19 cellular contexts compared by ENCODE assay signal in the genomic region with DNA sequence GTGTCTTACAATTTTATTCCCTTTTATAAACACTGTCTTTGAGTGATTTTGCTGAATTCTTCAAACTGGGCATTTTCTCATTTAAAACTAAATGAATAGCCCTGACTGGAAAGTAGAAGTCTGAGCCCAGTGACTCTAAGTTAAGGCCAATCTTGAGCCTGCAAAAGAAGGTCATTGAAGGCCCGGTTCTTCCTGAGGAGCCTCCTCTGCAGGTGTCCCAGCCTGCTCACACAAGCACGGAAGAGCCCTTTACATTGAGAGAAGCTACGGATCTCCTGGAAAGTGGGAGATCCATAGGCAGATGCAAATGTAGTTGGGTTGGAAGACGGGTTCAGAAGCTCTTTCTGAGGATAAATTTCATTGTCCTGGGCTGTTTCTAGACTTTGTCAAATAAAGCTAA.
"Had no signal": no experiment of that assay in that cellular context is flagged by ENCODE, and none has a peak within 500 bp of the region (broad histone marks: within the 10 kb centered on the region; RNA-seq: fewer than 3 reads in every experiment).

No MANE protein-coding gene starts in this region.

- H3K27ac Mint-ChIP-seq: stimulated activated memory B cell treated with anti-CD40 and anti-IgM and Interleukin-4, amounts not matched to agents 10 μg/mL and 1 μg/mL and 100 μg/mL, for 72 hours; type B pancreatic cell had no signal

- DNase-seq: dorsolateral prefrontal cortex; effector CD4-positive, alpha-beta T cell; hypothalamus; left cardiac atrium; left lung; mammary epithelial cell; mesendoderm; naive thymus-derived CD8-positive, alpha-beta T cell; nucleus accumbens; psoas muscle; right cardiac atrium; sigmoid colon; stimulated activated CD4-positive, alpha-beta T cell treated with anti-CD3 and anti-CD28 coated beads, Interleukin-4, amount 100 ng/mL, for 4 hours; stimulated activated naive CD8-positive, alpha-beta T cell treated with anti-CD3 and anti-CD28 coated beads, Interleukin-15, Interleukin-2, amounts not matched to agents 100 U/mL and 50 U/mL, for 24 hours; substantia nigra; testis; tibial artery had no signal

- H3K9me3 ChIP-seq: psoas muscle, sigmoid colon, testis, tibial artery had no signal

- H3K4me3 Mint-ChIP-seq: stimulated activated memory B cell treated with anti-CD40 and anti-IgM and Interleukin-4, amounts not matched to agents 10 μg/mL and 1 μg/mL and 100 μg/mL, for 72 hours; type B pancreatic cell had no signal

- H3K36me3 ChIP-seq: left lung, sigmoid colon, tibial artery had no signal

- H3K27me3 Mint-ChIP-seq: type B pancreatic cell had no signal

- H3K4me3 ChIP-seq: dorsolateral prefrontal cortex, left lung, psoas muscle, sigmoid colon, testis, tibial artery had no signal

- H3K27me3 ChIP-seq: dorsolateral prefrontal cortex, sigmoid colon, testis, tibial artery had no signal

- ATAC-seq: left cardiac atrium; left lung; naive thymus-derived CD8-positive, alpha-beta T cell; psoas muscle; right cardiac atrium; stimulated activated memory B cell treated with anti-CD40 and anti-IgM and Interleukin-4, amounts not matched to agents 10 μg/mL and 1 μg/mL and 100 μg/mL, for 72 hours; stimulated activated naive CD8-positive, alpha-beta T cell treated with anti-CD3 and anti-CD28 coated beads, Interleukin-15, Interleukin-2, amounts not matched to agents 100 U/mL and 50 U/mL, for 24 hours had no signal

- H3K27ac ChIP-seq: dorsolateral prefrontal cortex, left lung, psoas muscle, sigmoid colon, testis, tibial artery had no signal
